9 cellular contexts compared by ENCODE assay signal in genomic region chr21:42833439-42833815, GRCh38. TPM values are rescaled to one million over a fixed set of nuclear protein-coding genes. Genes with fewer than 3 reads are reported as not detected.
DNase-seq lines count a peak whose midpoint lies in the region; ATAC-seq and TF ChIP-seq lines count a peak whose summit lies in the region.
"Had no signal": no experiment of that assay in that cellular context is flagged by ENCODE, and none has a peak within 500 bp of the region (broad histone marks: within the 10 kb centered on the region; RNA-seq: fewer than 3 reads in every experiment).

No MANE protein-coding gene starts in this region.

- POLR2A ChIA-PET in AG04450 (lab: Yijun Ruan, JAX), result no interaction called here

- peaks cover 2% of the 10 kb centered on the region for H3K27me3 ChIP-seq in AG04450 (ENCODE audit: control insufficient read depth, insufficient read depth, low read length)
- H3K27me3 ChIP-seq: cardiac muscle cell had no signal

- no peak overlapping the region for H3K4me3 Mint-ChIP-seq in activated T-cell treated with anti-CD3 and anti-CD28 coated beads, Interleukin-2, amount 50 U/mL, for 24 hours
- H3K4me3 Mint-ChIP-seq in immature natural killer cell, result peak overlapping the region; percentile 59 to 69 (median 68)

- DNase-seq in AG04450 (ENCODE audit: low read depth, low spot score), result no peak
- peak; percentile 76 for DNase-seq in NCI-H82 (lab: John Stamatoyannopoulos, UW)
- peak; percentile 71 for DNase-seq in activated T-cell treated with anti-CD3 and anti-CD28 coated beads, Interleukin-2, amount 50 U/mL, for 24 hours
- DNase-seq in immature natural killer cell, result peak in 1 of 3 donors; percentile 16
- peak; percentile 71 for DNase-seq in stimulated activated CD8-positive, alpha-beta memory T cell treated with anti-CD3 and anti-CD28 coated beads, Interleukin-4, amount 100 ng/mL, for 48 hours
- DNase-seq in HuH-7.5 (ENCODE audit: low spot score), result no peak

- no peaks in the 10 kb centered on the region for H3K9me3 Mint-ChIP-seq in activated T-cell treated with anti-CD3 and anti-CD28 coated beads, Interleukin-2, amount 50 U/mL, for 24 hours
- H3K9me3 Mint-ChIP-seq in immature natural killer cell, result peaks cover 0 to 7% (median 0%) of the 10 kb centered on the region in 6 donors

- H3K9me3 ChIP-seq in AG04450 (ENCODE audit: control insufficient read depth, insufficient read depth, low read length), result no peaks in the 10 kb centered on the region; the same call in 1 of the 2 replicates

- H3K4me3 ChIP-seq in AG04450 (ENCODE audit: low read depth, low read length), result no peak overlapping the region
- H3K4me3 ChIP-seq: cardiac muscle cell had no signal

- CTCF ChIA-PET in AG04450 (lab: Charles Lee), result no interaction called here

- H3K27me3 Mint-ChIP-seq in activated T-cell treated with anti-CD3 and anti-CD28 coated beads, Interleukin-2, amount 50 U/mL, for 24 hours, result peaks cover 7% of the 10 kb centered on the region
- peaks cover 21 to 32% (median 29%) of the 10 kb centered on the region in 3 donors for H3K27me3 Mint-ChIP-seq in immature natural killer cell (ENCODE audit: low read depth in 3 of 3)

- ATAC-seq in GM21526 (IDR thresholded peaks at IDR 0.05; ENCODE audit: low FRiP score, unreplicated experiment), result peak; percentile 59
- no peak for ATAC-seq in HG03457 (IDR thresholded peaks at IDR 0.05; ENCODE audit: unreplicated experiment)

- no peak overlapping the region for H3K27ac ChIP-seq in AG04450 (ENCODE audit: low read depth, low read length)
- H3K27ac ChIP-seq: cardiac muscle cell had no signal

- peaks cover 44% of the 10 kb centered on the region for H3K4me1 Mint-ChIP-seq in activated T-cell treated with anti-CD3 and anti-CD28 coated beads, Interleukin-2, amount 50 U/mL, for 24 hours (ENCODE audit: low read depth)
- H3K4me1 Mint-ChIP-seq in immature natural killer cell, result peaks cover 28 to 33% of the 10 kb centered on the region in 2 donors

- TF ChIP-seq CTCF in AG04450 (IDR thresholded peaks at IDR 0.05; ENCODE audit: low read depth, low read length), result peak; percentile 23; the same call in 1 of the 2 replicates

- peak overlapping the region; percentile 79 for H3K27ac Mint-ChIP-seq in activated T-cell treated with anti-CD3 and anti-CD28 coated beads, Interleukin-2, amount 50 U/mL, for 24 hours
- H3K27ac Mint-ChIP-seq in immature natural killer cell, result no peak overlapping the region

- peaks cover 34% of the 10 kb centered on the region for H3K36me3 Mint-ChIP-seq in activated T-cell treated with anti-CD3 and anti-CD28 coated beads, Interleukin-2, amount 50 U/mL, for 24 hours (ENCODE audit: low read depth)
- no peaks in the 10 kb centered on the region for H3K36me3 Mint-ChIP-seq in immature natural killer cell

RNA-seq across cellular contexts. Expression of gene WDR4, which starts 45.9 kb away (rescaled TPM):
- polyA plus RNA-seq in AG04450 (2011; rRNA removed), result 8.9 and 10.6 TPM in 2 replicates
- 12.7 and 19.1 TPM in 2 replicates for polyA minus RNA-seq in AG04450 (2011; rRNA and poly(A)+ RNA removed)
- 10 to 100 TPM in 1 of 3 donors, 1 to 10 TPM in 2; 4.2 to 17.5 (median 5.1) TPM for polyA plus RNA-seq in immature natural killer cell

RNA-seq across cellular contexts. Expression of gene NDUFV3, which starts 59.7 kb away (rescaled TPM):
- polyA plus RNA-seq in AG04450 (2011; rRNA removed) (25.9 and 26.9 TPM in 2 replicates), immature natural killer cell (10 to 100 TPM in 1 of 3 donors, 1 to 10 TPM in 2; 7.1 to 22.1 (median 9.5) TPM)
- 33.6 and 34.0 TPM in 2 replicates for polyA minus RNA-seq in AG04450 (2011; rRNA and poly(A)+ RNA removed)

Comparison
In these comparisons a context has a peak if more than half of its experiments do, and no peak if none do; other contexts are left out.
1. DNase-seq: peak in NCI-H82 (single experiment), activated T-cell treated with anti-CD3 and anti-CD28 coated beads, Interleukin-2, amount 50 U/mL, for 24 hours (single experiment) and stimulated activated CD8-positive, alpha-beta memory T cell treated with anti-CD3 and anti-CD28 coated beads, Interleukin-4, amount 100 ng/mL, for 48 hours (single experiment); none in AG04450 (single experiment) and HuH-7.5 (single experiment).